In the genomic region with DNA sequence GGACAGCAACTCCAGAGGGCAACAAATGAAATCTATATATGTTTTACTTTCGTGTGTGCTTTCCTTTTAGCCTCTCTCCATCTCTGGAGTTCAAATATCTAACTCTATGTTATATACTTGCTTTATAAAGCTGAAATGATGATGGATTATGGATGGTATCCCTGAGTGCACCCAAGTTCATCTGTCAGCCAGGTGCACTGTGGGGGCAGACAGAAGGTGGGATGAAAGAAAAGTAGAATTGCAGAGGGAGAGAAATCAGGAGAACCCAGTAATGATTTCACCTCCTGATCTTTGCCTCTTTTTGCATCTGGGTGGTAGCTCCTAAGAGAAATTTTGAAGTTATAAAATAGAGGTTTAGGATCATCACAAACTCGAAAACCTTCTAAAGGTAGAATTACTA, we compare ENCODE assay signal across 16 cellular contexts. TPM values are rescaled to one million over a fixed set of nuclear protein-coding genes. Genes with fewer than 3 reads are reported as not detected.
DNase-seq lines count a peak whose midpoint lies in the region; ATAC-seq and TF ChIP-seq lines count a peak whose summit lies in the region.
"Had no signal": no experiment of that assay in that cellular context is flagged by ENCODE, and none has a peak within 500 bp of the region (broad histone marks: within the 10 kb centered on the region; RNA-seq: fewer than 3 reads in every experiment).

No MANE protein-coding gene starts in this region.

- DNase-seq in PC-9 (no peak), head of caudate nucleus (peak in 24 of 42 donors; percentile 8 to 73 (median 38)), superior temporal gyrus (ENCODE audit: extremely low spot score) (no peak), KBM-7 (no peak)
- DNase-seq: BE2C; CD8-positive, alpha-beta T cell; COR-L47; DMS153; DMS79 treated with DMSO at 0.1 percent for 48 hours; EL had no signal

- H2AFZ ChIP-seq in PC-9 (peak overlapping the region; percentile 32; the same call in 1 of the 2 replicates), neuron (ENCODE audit: low read depth, low read length) (peak overlapping the region; percentile 20)

- H3K27ac ChIP-seq in PC-9, result no peak overlapping the region
- H3K27ac ChIP-seq: C4-2B, HL-60 had no signal

- ATAC-seq in GM18502 (IDR thresholded peaks at IDR 0.05; ENCODE audit: poor library complexity, unreplicated experiment) (no peak), HG02870 (IDR thresholded peaks at IDR 0.05; ENCODE audit: unreplicated experiment) (no peak)
- ATAC-seq: CD8-positive, alpha-beta T cell; HCT116 had no signal

- H3K9me2 ChIP-seq in PC-9 (ENCODE audit: insufficient read depth), result no peaks in the 10 kb centered on the region

- no peak overlapping the region for H3K4me2 ChIP-seq in PC-9

- BruUV-seq in PC-9 (replicated peaks; lab: Mats Ljungman, UMichigan), result no TSS peak

- H3K4me1 ChIP-seq in PC-9 (replicated peaks; ENCODE audit: insufficient read depth), result peaks cover 14% of the 10 kb centered on the region
- H3K4me1 ChIP-seq in neuron (ENCODE audit: insufficient read depth, low read length), result no peaks in the 10 kb centered on the region
- H3K4me1 ChIP-seq: BE2C had no signal

- TF ChIP-seq CTCF in PC-9 (conservative IDR thresholded peaks at IDR 0.05), result no peak

- no peaks in the 10 kb centered on the region for H3K79me2 ChIP-seq in PC-9 (ENCODE audit: low read depth)

- CTCF ChIA-PET in PC-9 (lab: Charles Lee), result no interaction called here

- H3K9me3 ChIP-seq in PC-9 (ENCODE audit: insufficient read depth, low read depth), result no peaks in the 10 kb centered on the region; the same call in 1 of the 2 replicates
- no peaks in the 10 kb centered on the region for H3K9me3 ChIP-seq in neuron (ENCODE audit: low read length)
- H3K9me3 ChIP-seq: BE2C had no signal

- H3K36me3 ChIP-seq in PC-9 (ENCODE audit: low read depth), result no peaks in the 10 kb centered on the region
- H3K36me3 ChIP-seq in neuron (ENCODE audit: insufficient read depth, low read length), result no peaks in the 10 kb centered on the region
- H3K36me3 ChIP-seq: BE2C had no signal

- H3K4me3 ChIP-seq in PC-9 (no peak overlapping the region), neuron (ENCODE audit: low read length) (no peak overlapping the region)

- H3K27me3 ChIP-seq in PC-9 (ENCODE audit: insufficient read depth, low read depth), result no peaks in the 10 kb centered on the region
- no peaks in the 10 kb centered on the region for H3K27me3 ChIP-seq in neuron (ENCODE audit: insufficient read depth, low read length)
- H3K27me3 ChIP-seq: BE2C had no signal

- intact Hi-C loops in PC-9 (cut with micrococcal nuclease; ENCODE audit: unreplicated experiment) (loop anchor here (5.0 kb wide), 1 partner anchor 78 kb away; no protein-coding TSS in a partner anchor), head of caudate nucleus (cut with DNase I) (no loop called here)

- no peaks in the 10 kb centered on the region for H3F3A ChIP-seq in PC-9 (ENCODE audit: insufficient read depth, low read depth)

- no peaks in the 10 kb centered on the region for H4K20me1 ChIP-seq in PC-9 (ENCODE audit: insufficient read depth)

- in situ Hi-C loops in KBM-7 (cut with MboI; ENCODE audit: low pct_unique_long_range_greater_than_20kb, low sequenced_read_pairs), result no loop called here

- POLR2A ChIA-PET in PC-9 (lab: Charles Lee; ENCODE audit: unreplicated experiment), result no interaction called here

RNA-seq across cellular contexts. Expression of a gene that starts 2.4 kb away (rescaled TPM):
- total RNA-seq in PC-9 (2021), result 0.18 and 0.70 TPM in 2 replicates
- total RNA-seq: CD8-positive, alpha-beta T cell had no signal

Comparison
In these comparisons a context has a peak if more than half of its experiments do, and no peak if none do; other contexts are left out.
1. DNase-seq: peak in head of caudate nucleus (24 of 42); none in PC-9 (0 of 2), superior temporal gyrus (single experiment) and KBM-7 (single experiment).